1 cellular context compared by ENCODE assay signal in genomic region chr1:207870279-207871031, GRCh38.
TF ChIP-seq lines count a peak whose summit lies in the region.

No MANE protein-coding gene starts in this region.

TF ChIP-seq in endothelial cell of umbilical vein, 7 proteins besides CTCF, POLR2A, EP300 and RAD21 (continued from another document):
- TF ChIP-seq MAX (IDR thresholded peaks at IDR 0.05; ENCODE audit: insufficient read depth, insufficient read length) = no peak
- TF ChIP-seq GATA2 (IDR thresholded peaks at IDR 0.05; ENCODE audit: insufficient read depth, insufficient read length, low read depth, low read length) = no peak
- no peak for TF ChIP-seq POLR2AphosphoS5 (IDR thresholded peaks at IDR 0.05; ENCODE audit: insufficient read depth, low read depth, low read length)
- no peak for TF ChIP-seq FOS (IDR thresholded peaks at IDR 0.05; ENCODE audit: borderline replicate concordance, insufficient read depth, low read length)
- no peak for TF ChIP-seq MYC (IDR thresholded peaks at IDR 0.05; ENCODE audit: low read depth, low read length)
- TF ChIP-seq EZH2 (IDR thresholded peaks at IDR 0.05; ENCODE audit: borderline replicate concordance, low read depth, low read length, severe bottlenecking) = no peak
